Comparison of ENCODE assay signal across 1 cellular context in genomic region chr1:150511551-150511950, GRCh38.
TF ChIP-seq lines count a peak whose summit lies in the region.

No MANE protein-coding gene starts in this region.

TF ChIP-seq in K562, 482 proteins besides CTCF, POLR2A, EP300 and RAD21:
- TF ChIP-seq ATF4 (CRISPR knock-in tag; IDR thresholded peaks at IDR 0.05) (no peak), ZNF764 (CRISPR knock-in tag; IDR thresholded peaks at IDR 0.05; ENCODE audit: low read depth) (no peak), ARID4B (CRISPR knock-in tag; IDR thresholded peaks at IDR 0.05) (no peak), ZNF12 (CRISPR knock-in tag; IDR thresholded peaks at IDR 0.05) (no peak), NFIC (IDR thresholded peaks at IDR 0.05) (peak; percentile 68), LCOR (CRISPR knock-in tag; IDR thresholded peaks at IDR 0.05) (no peak), MEIS2 (IDR thresholded peaks at IDR 0.05; ENCODE audit: partially characterized antibody) (no peak), RBFOX2 (IDR thresholded peaks at IDR 0.05; ENCODE audit: low read depth, low read length) (0 out of 2 replicates have a peak, but pooled peaks have one; percentile 34), PHB (CRISPR knock-in tag; IDR thresholded peaks at IDR 0.05) (no peak), HDAC8 (tag; IDR thresholded peaks at IDR 0.05) (no peak), ZBTB34 (CRISPR knock-in tag; IDR thresholded peaks at IDR 0.05) (no peak), ZNF280B (CRISPR knock-in tag; IDR thresholded peaks at IDR 0.05) (no peak), MAFK (IDR thresholded peaks at IDR 0.05; ENCODE audit: low read length) (no peak), SIRT6 (IDR thresholded peaks at IDR 0.05; ENCODE audit: low read depth, low read length) (no peak), ZNF41 (CRISPR knock-in tag; conservative IDR thresholded peaks at IDR 0.05) (no peak), TCF3 (CRISPR knock-in tag; IDR thresholded peaks at IDR 0.05) (no peak), KLF16 (IDR thresholded peaks at IDR 0.05) (no peak), CHD2 (IDR thresholded peaks at IDR 0.05; ENCODE audit: low read depth, low read length) (no peak), HIVEP1 (CRISPR knock-in tag; IDR thresholded peaks at IDR 0.05) (no peak), KDM1A (IDR thresholded peaks at IDR 0.05) (no peak), NCOA2 (IDR thresholded peaks at IDR 0.05; ENCODE audit: partially characterized antibody in 2 of 2) (no peak), SIN3A (IDR thresholded peaks at IDR 0.05; ENCODE audit: borderline replicate concordance in 2 of 2, control insufficient read depth in 1 of 2, low read depth in 2 of 2, low read length in 2 of 2) (no peak), ZNF436 (CRISPR knock-in tag; IDR thresholded peaks at IDR 0.05) (no peak), POLR2G (IDR thresholded peaks at IDR 0.05; ENCODE audit: low read depth, low read length) (0 out of 2 replicates have a peak, but pooled peaks have one; percentile 17), PREB (CRISPR knock-in tag; IDR thresholded peaks at IDR 0.05) (no peak)
